ENCODE assay signal across 15 cellular contexts in genomic region chr16:68985855-68986254, GRCh38.
DNase-seq lines count a peak whose midpoint lies in the region; ATAC-seq, FAIRE-seq and TF ChIP-seq lines count a peak whose summit lies in the region.
"Had no signal": no experiment of that assay in that cellular context is flagged by ENCODE, and none has a peak within 500 bp of the region (broad histone marks: within the 10 kb centered on the region; RNA-seq: fewer than 3 reads in every experiment).

No MANE protein-coding gene starts in this region.

- no peaks in the 10 kb centered on the region for H3K9me3 ChIP-seq in AG04450 (ENCODE audit: control insufficient read depth, insufficient read depth, low read length)
- no peaks in the 10 kb centered on the region for H3K9me3 ChIP-seq in keratinocyte (ENCODE audit: control insufficient read depth, low read depth, low read length)

- peak; percentile 95 for FAIRE-seq in keratinocyte (lab: Jason Lieb, UNC)
- FAIRE-seq: colon had no signal

- H4K20me1 ChIP-seq in keratinocyte (ENCODE audit: control insufficient read depth, extremely low read depth, insufficient read depth, low read length) = no peaks in the 10 kb centered on the region

- H3K4me3 ChIP-seq in AG04450 (ENCODE audit: low read depth, low read length) (no peak overlapping the region), cardiac fibroblast (replicated peaks in 1 of 2; ENCODE audit: low read depth in 2 of 2, low read length in 2 of 2) (no peak overlapping the region), keratinocyte (ENCODE audit: control insufficient read depth in 2 of 3, extremely low read depth in 1 of 3, insufficient read depth in 2 of 3, low read depth in 1 of 3, low read length in 3 of 3) (peak overlapping the region in 1 of 3 experiments; percentile 3)

- no peaks in the 10 kb centered on the region for H3K79me2 ChIP-seq in keratinocyte (ENCODE audit: control insufficient read depth, insufficient read depth, low read length)

- CTCF ChIA-PET in AG04450 (lab: Charles Lee) = interaction anchor here (0.9 kb wide), 1 partner anchor 13 kb away, joined by 3 read pairs; no protein-coding TSS in a partner anchor

- H3K27ac ChIP-seq in AG04450 (ENCODE audit: low read depth, low read length) (peak overlapping the region; percentile 59), keratinocyte (ENCODE audit: control insufficient read depth, insufficient read depth, low read length) (peak overlapping the region; percentile 81)

- H3K4me2 ChIP-seq in keratinocyte (ENCODE audit: control insufficient read depth, extremely low read depth, insufficient read depth, low read depth, low read length) = peak overlapping the region; percentile 54

- no peaks in the 10 kb centered on the region for H3K36me3 ChIP-seq in keratinocyte (ENCODE audit: control insufficient read depth in 2 of 2, extremely low read depth in 1 of 2, insufficient read depth in 2 of 2, low read length in 2 of 2)

- dilution Hi-C loops in keratinocyte (cut with MboI; ENCODE audit: extremely low pct_ligation_motif_present, low sequenced_read_pairs) = no loop called here

- H3K4me1 ChIP-seq in keratinocyte (ENCODE audit: control insufficient read depth, extremely low read depth, insufficient read depth, low read length) = peaks cover 37% of the 10 kb centered on the region

- H3K9me1 ChIP-seq in keratinocyte (ENCODE audit: control insufficient read depth, extremely low read depth, insufficient read depth, low read length) = no peaks in the 10 kb centered on the region

- H3K9ac ChIP-seq in keratinocyte (ENCODE audit: control insufficient read depth, extremely low read depth, insufficient read depth, low read length) = peak overlapping the region; percentile 50

- H3K27me3 ChIP-seq in AG04450 (ENCODE audit: control insufficient read depth, insufficient read depth, low read length) (no peaks in the 10 kb centered on the region), keratinocyte (ENCODE audit: control insufficient read depth, extremely low read depth, insufficient read depth, low read length) (no peaks in the 10 kb centered on the region)

- H2AFZ ChIP-seq in keratinocyte (ENCODE audit: control insufficient read depth, low read length) = no peak overlapping the region

- POLR2A ChIA-PET in AG04450 (lab: Yijun Ruan, JAX) = interaction anchor here (0.6 kb wide), 1 partner anchor 61 kb away, joined by 6 read pairs; no protein-coding TSS in a partner anchor

- DNase-seq in AG04450 (ENCODE audit: low read depth, low spot score) = peak; percentile 39
- peak; percentile 92 for DNase-seq in HPDE6-E6E7 (ENCODE audit: extremely low spot score)
- peak; percentile 48 to 72 for DNase-seq in cardiac fibroblast (ENCODE audit: low read depth in 2 of 2)
- peak; percentile 84 for DNase-seq in keratinocyte (ENCODE audit: low read depth, low spot score)
- no peak for DNase-seq in NCI-H526 (lab: John Stamatoyannopoulos, UW)
- no peak for DNase-seq in stimulated activated CD4-positive, alpha-beta T cell treated with anti-CD3 and anti-CD28 coated beads, Interleukin-4, amount 100 ng/mL, for 24 hours
- no peak for DNase-seq in CD1c-positive myeloid dendritic cell (ENCODE audit: extremely low spot score)
- DNase-seq: activated CD4-positive, alpha-beta T cell treated with anti-CD3 and anti-CD28 coated beads for 4 hours; activated naive CD8-positive, alpha-beta T cell treated with anti-CD3 and anti-CD28 coated beads for 36 hours; NCI-H187 treated with DMSO at 0.1 percent for 48 hours; NCI-H774; stimulated activated naive CD4-positive, alpha-beta T cell treated with Interleukin-2 at 50 U/mL for 16 hours had no signal

- ATAC-seq in GM19351 (IDR thresholded peaks at IDR 0.05; ENCODE audit: unreplicated experiment) = no peak
- ATAC-seq: sciatic nerve had no signal

- TF ChIP-seq CTCF in AG04450 (IDR thresholded peaks at IDR 0.05; ENCODE audit: low read depth, low read length) (no peak), cardiac fibroblast (IDR thresholded peaks at IDR 0.05; ENCODE audit: low read depth, low read length) (no peak), keratinocyte (optimal IDR thresholded peaks at IDR 0.05 in 1 of 3, IDR thresholded peaks at IDR 0.05 in 1 of 3, conservative IDR thresholded peaks at IDR 0.05 in 1 of 3; ENCODE audit: extremely low read depth in 1 of 3, insufficient read depth in 2 of 3, low read length in 3 of 3) (no peak)

Comparison
In these comparisons a context has a peak if more than half of its experiments do, and no peak if none do; other contexts are left out.
1. DNase-seq: peak in AG04450 (single experiment), HPDE6-E6E7 (single experiment), cardiac fibroblast (2 of 2) and keratinocyte (single experiment); none in NCI-H526 (0 of 2), stimulated activated CD4-positive, alpha-beta T cell treated with anti-CD3 and anti-CD28 coated beads, Interleukin-4, amount 100 ng/mL, for 24 hours (single experiment) and CD1c-positive myeloid dendritic cell (single experiment).